ENCODE assay signal across 1 cellular context in the genomic region with DNA sequence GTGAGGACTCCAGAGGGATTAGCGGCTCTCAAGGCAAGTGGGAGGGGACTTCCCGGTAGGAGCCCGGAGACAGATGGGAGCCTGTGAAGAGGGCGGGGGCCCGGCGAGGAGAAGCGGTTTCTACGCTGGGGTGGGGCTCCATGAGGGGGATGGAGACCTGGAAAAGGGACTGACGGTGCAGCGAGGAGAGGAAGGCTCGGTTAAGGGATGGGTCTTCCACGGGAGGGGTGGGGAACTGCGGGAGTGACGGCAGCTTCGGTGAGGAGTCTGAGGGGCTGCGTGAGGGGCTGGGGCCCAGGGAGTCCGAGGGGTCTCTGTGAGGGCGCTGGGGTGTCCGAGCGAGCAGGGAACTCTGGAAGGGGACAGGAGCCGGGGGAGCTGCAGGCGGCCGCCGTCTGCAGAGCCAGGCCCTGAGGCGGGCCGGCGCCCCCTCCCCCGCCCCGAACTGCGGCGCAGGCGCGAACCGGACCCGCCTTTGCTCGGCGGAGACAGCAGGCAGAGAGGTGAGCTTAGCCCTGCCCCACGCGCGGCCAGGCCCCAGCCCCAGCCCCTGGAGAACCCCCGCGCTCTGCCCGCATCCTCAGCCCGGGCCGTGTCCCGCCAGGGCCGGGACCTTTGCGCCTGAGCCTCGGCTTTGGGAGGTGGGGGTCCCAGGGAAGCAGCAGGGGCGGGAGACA.
TF ChIP-seq lines count a peak whose summit lies in the region.

Gene NRSN2 (plus strand): TSS at position 472 of the 677 bp plus-strand sequence. CDS start 2,533 bp downstream, outside the sequence.

TF ChIP-seq in HepG2, 621 proteins besides CTCF, POLR2A, EP300 and RAD21 (continued from another document and continues in another):
- TF ChIP-seq ZBED4 (CRISPR knock-in tag; IDR thresholded peaks at IDR 0.05; ENCODE audit: borderline replicate concordance) = no peak
- TF ChIP-seq, protein P1, sequence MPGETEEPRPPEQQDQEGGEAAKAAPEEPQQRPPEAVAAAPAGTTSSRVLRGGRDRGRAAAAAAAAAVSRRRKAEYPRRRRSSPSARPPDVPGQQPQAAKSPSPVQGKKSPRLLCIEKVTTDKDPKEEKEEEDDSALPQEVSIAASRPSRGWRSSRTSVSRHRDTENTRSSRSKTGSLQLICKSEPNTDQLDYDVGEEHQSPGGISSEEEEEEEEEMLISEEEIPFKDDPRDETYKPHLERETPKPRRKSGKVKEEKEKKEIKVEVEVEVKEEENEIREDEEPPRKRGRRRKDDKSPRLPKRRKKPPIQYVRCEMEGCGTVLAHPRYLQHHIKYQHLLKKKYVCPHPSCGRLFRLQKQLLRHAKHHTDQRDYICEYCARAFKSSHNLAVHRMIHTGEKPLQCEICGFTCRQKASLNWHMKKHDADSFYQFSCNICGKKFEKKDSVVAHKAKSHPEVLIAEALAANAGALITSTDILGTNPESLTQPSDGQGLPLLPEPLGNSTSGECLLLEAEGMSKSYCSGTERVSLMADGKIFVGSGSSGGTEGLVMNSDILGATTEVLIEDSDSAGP (CRISPR knock-in tag; IDR thresholded peaks at IDR 0.05; ENCODE audit: borderline replicate concordance) = no peak; the same call in none of the 2 replicates
- peak; percentile 51; the same call in 2 of the 3 replicates for TF ChIP-seq MXI1 (IDR thresholded peaks at IDR 0.05; ENCODE audit: borderline replicate concordance, low read depth, low read length)
- no peak for TF ChIP-seq RBAK (CRISPR knock-in tag; IDR thresholded peaks at IDR 0.05)
- peak; percentile 55; the same call in 1 of the 2 replicates for TF ChIP-seq GATAD2A (CRISPR knock-in tag; IDR thresholded peaks at IDR 0.05)
- TF ChIP-seq CENPT (CRISPR knock-in tag; IDR thresholded peaks at IDR 0.05; ENCODE audit: low read depth) = no peak
- TF ChIP-seq TRIM24 (CRISPR knock-in tag; IDR thresholded peaks at IDR 0.05) = no peak
- TF ChIP-seq ZNF253 (CRISPR knock-in tag; IDR thresholded peaks at IDR 0.05; ENCODE audit: borderline replicate concordance) = peak; percentile 76; the same call in 1 of the 2 replicates
- no peak for TF ChIP-seq CREB1 (IDR thresholded peaks at IDR 0.05)
- no peak for TF ChIP-seq CREB1 (CRISPR knock-in tag; IDR thresholded peaks at IDR 0.05)
- peak; percentile 68 for TF ChIP-seq THAP11 (CRISPR knock-in tag; IDR thresholded peaks at IDR 0.05)
- no peak for TF ChIP-seq MIXL1 (CRISPR knock-in tag; IDR thresholded peaks at IDR 0.05)
- peak; percentile 74 for TF ChIP-seq HMGXB3 (CRISPR knock-in tag; IDR thresholded peaks at IDR 0.05; ENCODE audit: borderline replicate concordance)
- TF ChIP-seq, protein P2, sequence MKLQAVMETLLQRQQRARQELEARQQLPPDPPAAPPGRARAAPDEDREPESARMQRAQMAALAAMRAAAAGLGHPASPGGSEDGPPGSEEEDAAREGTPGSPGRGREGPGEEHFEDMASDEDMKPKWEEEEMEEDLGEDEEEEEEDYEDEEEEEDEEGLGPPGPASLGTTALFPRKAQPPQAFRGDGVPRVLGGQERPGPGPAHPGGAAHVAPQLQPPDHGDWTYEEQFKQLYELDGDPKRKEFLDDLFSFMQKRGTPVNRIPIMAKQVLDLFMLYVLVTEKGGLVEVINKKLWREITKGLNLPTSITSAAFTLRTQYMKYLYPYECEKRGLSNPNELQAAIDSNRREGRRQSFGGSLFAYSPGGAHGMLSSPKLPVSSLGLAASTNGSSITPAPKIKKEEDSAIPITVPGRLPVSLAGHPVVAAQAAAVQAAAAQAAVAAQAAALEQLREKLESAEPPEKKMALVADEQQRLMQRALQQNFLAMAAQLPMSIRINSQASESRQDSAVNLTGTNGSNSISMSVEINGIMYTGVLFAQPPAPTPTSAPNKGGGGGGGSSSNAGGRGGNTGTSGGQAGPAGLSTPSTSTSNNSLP (IDR thresholded peaks at IDR 0.05; ENCODE audit: low read depth, low read length) = no peak
- TF ChIP-seq ZNF34 (CRISPR knock-in tag; IDR thresholded peaks at IDR 0.05; ENCODE audit: borderline replicate concordance) = no peak
- peak; percentile 75; the same call in 1 of the 2 replicates for TF ChIP-seq TSC22D2 (CRISPR knock-in tag; IDR thresholded peaks at IDR 0.05; ENCODE audit: borderline replicate concordance)
- TF ChIP-seq, protein P3, sequence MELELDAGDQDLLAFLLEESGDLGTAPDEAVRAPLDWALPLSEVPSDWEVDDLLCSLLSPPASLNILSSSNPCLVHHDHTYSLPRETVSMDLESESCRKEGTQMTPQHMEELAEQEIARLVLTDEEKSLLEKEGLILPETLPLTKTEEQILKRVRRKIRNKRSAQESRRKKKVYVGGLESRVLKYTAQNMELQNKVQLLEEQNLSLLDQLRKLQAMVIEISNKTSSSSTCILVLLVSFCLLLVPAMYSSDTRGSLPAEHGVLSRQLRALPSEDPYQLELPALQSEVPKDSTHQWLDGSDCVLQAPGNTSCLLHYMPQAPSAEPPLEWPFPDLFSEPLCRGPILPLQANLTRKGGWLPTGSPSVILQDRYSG (CRISPR knock-in tag; IDR thresholded peaks at IDR 0.05) = no peak
- TF ChIP-seq, protein P4, sequence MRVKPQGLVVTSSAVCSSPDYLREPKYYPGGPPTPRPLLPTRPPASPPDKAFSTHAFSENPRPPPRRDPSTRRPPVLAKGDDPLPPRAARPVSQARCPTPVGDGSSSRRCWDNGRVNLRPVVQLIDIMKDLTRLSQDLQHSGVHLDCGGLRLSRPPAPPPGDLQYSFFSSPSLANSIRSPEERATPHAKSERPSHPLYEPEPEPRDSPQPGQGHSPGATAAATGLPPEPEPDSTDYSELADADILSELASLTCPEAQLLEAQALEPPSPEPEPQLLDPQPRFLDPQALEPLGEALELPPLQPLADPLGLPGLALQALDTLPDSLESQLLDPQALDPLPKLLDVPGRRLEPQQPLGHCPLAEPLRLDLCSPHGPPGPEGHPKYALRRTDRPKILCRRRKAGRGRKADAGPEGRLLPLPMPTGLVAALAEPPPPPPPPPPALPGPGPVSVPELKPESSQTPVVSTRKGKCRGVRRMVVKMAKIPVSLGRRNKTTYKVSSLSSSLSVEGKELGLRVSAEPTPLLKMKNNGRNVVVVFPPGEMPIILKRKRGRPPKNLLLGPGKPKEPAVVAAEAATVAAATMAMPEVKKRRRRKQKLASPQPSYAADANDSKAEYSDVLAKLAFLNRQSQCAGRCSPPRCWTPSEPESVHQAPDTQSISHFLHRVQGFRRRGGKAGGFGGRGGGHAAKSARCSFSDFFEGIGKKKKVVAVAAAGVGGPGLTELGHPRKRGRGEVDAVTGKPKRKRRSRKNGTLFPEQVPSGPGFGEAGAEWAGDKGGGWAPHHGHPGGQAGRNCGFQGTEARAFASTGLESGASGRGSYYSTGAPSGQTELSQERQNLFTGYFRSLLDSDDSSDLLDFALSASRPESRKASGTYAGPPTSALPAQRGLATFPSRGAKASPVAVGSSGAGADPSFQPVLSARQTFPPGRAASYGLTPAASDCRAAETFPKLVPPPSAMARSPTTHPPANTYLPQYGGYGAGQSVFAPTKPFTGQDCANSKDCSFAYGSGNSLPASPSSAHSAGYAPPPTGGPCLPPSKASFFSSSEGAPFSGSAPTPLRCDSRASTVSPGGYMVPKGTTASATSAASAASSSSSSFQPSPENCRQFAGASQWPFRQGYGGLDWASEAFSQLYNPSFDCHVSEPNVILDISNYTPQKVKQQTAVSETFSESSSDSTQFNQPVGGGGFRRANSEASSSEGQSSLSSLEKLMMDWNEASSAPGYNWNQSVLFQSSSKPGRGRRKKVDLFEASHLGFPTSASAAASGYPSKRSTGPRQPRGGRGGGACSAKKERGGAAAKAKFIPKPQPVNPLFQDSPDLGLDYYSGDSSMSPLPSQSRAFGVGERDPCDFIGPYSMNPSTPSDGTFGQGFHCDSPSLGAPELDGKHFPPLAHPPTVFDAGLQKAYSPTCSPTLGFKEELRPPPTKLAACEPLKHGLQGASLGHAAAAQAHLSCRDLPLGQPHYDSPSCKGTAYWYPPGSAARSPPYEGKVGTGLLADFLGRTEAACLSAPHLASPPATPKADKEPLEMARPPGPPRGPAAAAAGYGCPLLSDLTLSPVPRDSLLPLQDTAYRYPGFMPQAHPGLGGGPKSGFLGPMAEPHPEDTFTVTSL (CRISPR knock-in tag; IDR thresholded peaks at IDR 0.05; ENCODE audit: borderline replicate concordance) = no peak
- TF ChIP-seq ZNF44 (CRISPR knock-in tag; IDR thresholded peaks at IDR 0.05) = no peak
- peak; percentile 8; the same call in 1 of the 2 replicates for TF ChIP-seq CREBL2 (CRISPR knock-in tag; IDR thresholded peaks at IDR 0.05; ENCODE audit: borderline replicate concordance)
- TF ChIP-seq NCOA2 (CRISPR knock-in tag; IDR thresholded peaks at IDR 0.05) = peak; percentile 71
- no peak for TF ChIP-seq ZNF556 (CRISPR knock-in tag; IDR thresholded peaks at IDR 0.05; ENCODE audit: borderline replicate concordance)
- TF ChIP-seq, protein P5, sequence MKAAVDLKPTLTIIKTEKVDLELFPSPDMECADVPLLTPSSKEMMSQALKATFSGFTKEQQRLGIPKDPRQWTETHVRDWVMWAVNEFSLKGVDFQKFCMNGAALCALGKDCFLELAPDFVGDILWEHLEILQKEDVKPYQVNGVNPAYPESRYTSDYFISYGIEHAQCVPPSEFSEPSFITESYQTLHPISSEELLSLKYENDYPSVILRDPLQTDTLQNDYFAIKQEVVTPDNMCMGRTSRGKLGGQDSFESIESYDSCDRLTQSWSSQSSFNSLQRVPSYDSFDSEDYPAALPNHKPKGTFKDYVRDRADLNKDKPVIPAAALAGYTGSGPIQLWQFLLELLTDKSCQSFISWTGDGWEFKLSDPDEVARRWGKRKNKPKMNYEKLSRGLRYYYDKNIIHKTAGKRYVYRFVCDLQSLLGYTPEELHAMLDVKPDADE (CRISPR knock-in tag; IDR thresholded peaks at IDR 0.05) = no peak
- no peak for TF ChIP-seq NFYC (CRISPR knock-in tag; IDR thresholded peaks at IDR 0.05)
